Comparison of ENCODE assay signal across 15 cellular contexts in the genomic region with DNA sequence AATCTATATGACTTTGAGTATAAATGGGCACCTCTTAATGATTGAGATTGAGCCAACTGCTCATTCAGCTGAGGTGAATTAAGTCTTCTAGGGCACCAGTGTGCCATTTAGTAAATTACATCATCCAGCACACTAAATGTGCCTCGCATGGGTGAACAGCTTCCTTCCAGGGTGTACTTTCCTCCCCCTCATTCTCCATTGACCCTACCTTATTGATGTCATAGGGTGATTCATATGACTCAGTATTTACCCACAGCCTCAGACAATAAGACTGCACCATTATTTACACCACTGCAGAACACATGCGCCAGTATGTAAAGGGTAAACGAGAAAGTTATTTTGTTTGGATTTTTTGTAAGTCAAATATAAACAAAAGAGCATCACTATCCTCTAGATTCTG.
DNase-seq lines count a peak whose midpoint lies in the region; ATAC-seq, FAIRE-seq and TF ChIP-seq lines count a peak whose summit lies in the region.
"Had no signal": no experiment of that assay in that cellular context is flagged by ENCODE, and none has a peak within 500 bp of the region (broad histone marks: within the 10 kb centered on the region; RNA-seq: fewer than 3 reads in every experiment).

No MANE protein-coding gene starts in this region.

- WGBS in mammary epithelial cell (ENCODE audit: low coverage, missing lambda C conversion rate) = 79% methylated on average over 3 of the region's 3 CpGs

- H3K27me3 Mint-ChIP-seq in GM23338 (ENCODE audit: insufficient read depth, low read depth, poor library complexity) = no peaks in the 10 kb centered on the region

- peak; percentile 88 for TF ChIP-seq EP300 in Ishikawa (IDR thresholded peaks at IDR 0.05; ENCODE audit: borderline replicate concordance)

- H3K9me2 ChIP-seq in GM23338 (ENCODE audit: insufficient read depth) = no peaks in the 10 kb centered on the region

- in situ Hi-C loops in mammary epithelial cell (cut with MboI; ENCODE audit: low sequenced_read_pairs in 2 of 2) = no loop called here

- no peak overlapping the region for H3K4me3 ChIP-seq in mammary epithelial cell (replicated peaks in 1 of 3; ENCODE audit: insufficient read depth in 1 of 3, low read depth in 2 of 3, low read length in 3 of 3)
- H3K4me3 ChIP-seq in GM23338 = no peak overlapping the region
- H3K4me3 ChIP-seq: colonic mucosa, vagina had no signal

- no peak overlapping the region for H3K27ac Mint-ChIP-seq in GM23338
- H3K27ac Mint-ChIP-seq: activated naive CD4-positive, alpha-beta T cell treated with anti-CD3 and anti-CD28 coated beads, Interleukin-2, amount 50 U/mL, for 72 hours had no signal

- no TSS peak for BruUV-seq in mammary epithelial cell (replicated peaks; lab: Mats Ljungman, UMichigan)

- no peaks in the 10 kb centered on the region for H4K20me1 ChIP-seq in mammary epithelial cell (ENCODE audit: insufficient read depth, low read length)
- H4K20me1 ChIP-seq in GM23338 (replicated peaks; ENCODE audit: insufficient read depth) = no peaks in the 10 kb centered on the region

- no peak overlapping the region for H3K9ac ChIP-seq in mammary epithelial cell (ENCODE audit: insufficient read depth, low read length)

- peak; percentile 53 for DNase-seq in COLO668 (lab: John Stamatoyannopoulos, UW; ENCODE audit: unreplicated experiment)
- DNase-seq in NCI-H345 treated with DMSO at 0.1 percent for 48 hours (lab: John Stamatoyannopoulos, UW; ENCODE audit: unreplicated experiment) = peak; percentile 49
- peak; percentile 0 for DNase-seq in mammary epithelial cell
- no peak for DNase-seq in GM23338 (ENCODE audit: low spot score)
- DNase-seq in GM12892 (ENCODE audit: insufficient read length) = no peak
- no peak for DNase-seq in CD1c-positive myeloid dendritic cell (ENCODE audit: extremely low spot score)
- DNase-seq in activated CD4-positive, alpha-beta T cell treated with anti-CD3 and anti-CD28 coated beads for 1 hour = no peak
- DNase-seq: activated CD8-positive, alpha-beta memory T cell treated with anti-CD3 and anti-CD28 coated beads, Interleukin-2, amount 50 U/mL, for 4 hours; colonic mucosa; DMS79 treated with DMSO at 0.1 percent for 48 hours; NCI-H2171 treated with DMSO at 0.1 percent for 48 hours; stimulated activated CD4-positive, alpha-beta T cell treated with anti-CD3 and anti-CD28 coated beads, Interleukin-2, amount 100 ng/mL, for 24 hours had no signal

- TF ChIP-seq RAD21 in Ishikawa (IDR thresholded peaks at IDR 0.05; ENCODE audit: low read depth) = no peak

- H3K79me2 ChIP-seq in mammary epithelial cell (ENCODE audit: insufficient read depth, low read length) = no peaks in the 10 kb centered on the region
- no peaks in the 10 kb centered on the region for H3K79me2 ChIP-seq in GM23338 (replicated peaks; ENCODE audit: insufficient read depth)

- H3F3A ChIP-seq in GM23338 (replicated peaks; ENCODE audit: low read depth) = no peaks in the 10 kb centered on the region

- CTCF ChIA-PET in mammary epithelial cell (lab: Charles Lee; ENCODE audit: low non-redundant PET) = no interaction called here

- dilution Hi-C loops in mammary epithelial cell (cut with HindIII; ENCODE audit: low sequenced_read_pairs) = no loop called here

- no peaks in the 10 kb centered on the region for H3K27me3 ChIP-seq in mammary epithelial cell (ENCODE audit: insufficient read depth, low read length)
- H3K27me3 ChIP-seq in GM23338 (ENCODE audit: insufficient read depth) = no peaks in the 10 kb centered on the region
- H3K27me3 ChIP-seq: colonic mucosa, vagina had no signal

- H3K4me1 Mint-ChIP-seq in GM23338 = no peaks in the 10 kb centered on the region

- intact Hi-C loops in mammary epithelial cell (cut with micrococcal nuclease) = no loop called here

- FAIRE-seq in GM12892 (lab: Jason Lieb, UNC) = no peak

- H3K9me3 ChIP-seq in mammary epithelial cell (replicated peaks; ENCODE audit: insufficient read depth, low read length) = no peaks in the 10 kb centered on the region
- H3K9me3 ChIP-seq: colonic mucosa, vagina had no signal

- H3K4me1 ChIP-seq in mammary epithelial cell (ENCODE audit: insufficient read depth, low read length) (no peaks in the 10 kb centered on the region), GM23338 (ENCODE audit: insufficient read depth) (no peaks in the 10 kb centered on the region)
- H3K4me1 ChIP-seq: colonic mucosa, vagina had no signal

- no peak for ATAC-seq in GM23338
- ATAC-seq: activated naive CD4-positive, alpha-beta T cell treated with anti-CD3 and anti-CD28 coated beads, Interleukin-2, amount 50 U/mL, for 72 hours had no signal

- H3K4me2 ChIP-seq in mammary epithelial cell (ENCODE audit: insufficient read depth, low read depth, low read length) = no peak overlapping the region
- no peak overlapping the region for H3K4me2 ChIP-seq in GM23338

- no peak for TF ChIP-seq CTCF in mammary epithelial cell (conservative IDR thresholded peaks at IDR 0.05 in 1 of 2, IDR thresholded peaks at IDR 0.05 in 1 of 2; ENCODE audit: extremely low read depth in 1 of 2, insufficient read depth in 1 of 2, low read depth in 1 of 2, low read length in 2 of 2)
- no peak for TF ChIP-seq CTCF in GM23338 (conservative IDR thresholded peaks at IDR 0.05; ENCODE audit: low read depth in 2 of 2)

- H3K4me3 Mint-ChIP-seq in GM23338 = no peak overlapping the region

- H2AFZ ChIP-seq in mammary epithelial cell (ENCODE audit: low read depth, low read length) (no peak overlapping the region), GM23338 (no peak overlapping the region)

- H3K36me3 ChIP-seq in mammary epithelial cell (ENCODE audit: insufficient read depth, low read length) = no peaks in the 10 kb centered on the region
- H3K36me3 ChIP-seq in GM23338 (ENCODE audit: insufficient read depth) = no peaks in the 10 kb centered on the region
- H3K36me3 ChIP-seq: colonic mucosa, vagina had no signal

- no peaks in the 10 kb centered on the region for H3K36me3 Mint-ChIP-seq in GM23338 (ENCODE audit: low read depth)
- H3K36me3 Mint-ChIP-seq: activated naive CD4-positive, alpha-beta T cell treated with anti-CD3 and anti-CD28 coated beads, Interleukin-2, amount 50 U/mL, for 72 hours had no signal

- H3K9me3 Mint-ChIP-seq in GM23338 = no peaks in the 10 kb centered on the region
- H3K9me3 Mint-ChIP-seq: activated naive CD4-positive, alpha-beta T cell treated with anti-CD3 and anti-CD28 coated beads, Interleukin-2, amount 50 U/mL, for 72 hours had no signal

- no peak for TF ChIP-seq POLR2A in GM12892 (IDR thresholded peaks at IDR 0.05; ENCODE audit: low read depth, low read length)

- H3K27ac ChIP-seq in mammary epithelial cell (ENCODE audit: insufficient read depth, low read depth, low read length) (no peak overlapping the region), GM23338 (ENCODE audit: low read depth) (no peak overlapping the region)
- H3K27ac ChIP-seq: colonic mucosa, vagina had no signal

TF ChIP-seq in Ishikawa, 13 proteins besides CTCF, POLR2A, EP300 and RAD21 (continues in another document):
- TF ChIP-seq NFIC (IDR thresholded peaks at IDR 0.05) = peak; percentile 75
- no peak for TF ChIP-seq TAF1 (IDR thresholded peaks at IDR 0.05; ENCODE audit: low read depth)
- peak; percentile 70 for TF ChIP-seq TEAD4 (IDR thresholded peaks at IDR 0.05)
- peak; percentile 42; the same call in 1 of the 2 replicates for TF ChIP-seq YY1 (IDR thresholded peaks at IDR 0.05; ENCODE audit: low read depth)
- peak; percentile 72; the same call in 1 of the 2 replicates for TF ChIP-seq FOXM1 (IDR thresholded peaks at IDR 0.05; ENCODE audit: borderline replicate concordance, low read depth)
- TF ChIP-seq, protein P1, sequence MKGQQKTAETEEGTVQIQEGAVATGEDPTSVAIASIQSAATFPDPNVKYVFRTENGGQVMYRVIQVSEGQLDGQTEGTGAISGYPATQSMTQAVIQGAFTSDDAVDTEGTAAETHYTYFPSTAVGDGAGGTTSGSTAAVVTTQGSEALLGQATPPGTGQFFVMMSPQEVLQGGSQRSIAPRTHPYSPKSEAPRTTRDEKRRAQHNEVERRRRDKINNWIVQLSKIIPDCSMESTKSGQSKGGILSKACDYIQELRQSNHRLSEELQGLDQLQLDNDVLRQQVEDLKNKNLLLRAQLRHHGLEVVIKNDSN (IDR thresholded peaks at IDR 0.05) = peak; percentile 33; the same call in 1 of the 2 replicates
- TF ChIP-seq CEBPB (IDR thresholded peaks at IDR 0.05) = peak; percentile 81
- TF ChIP-seq, protein P2, sequence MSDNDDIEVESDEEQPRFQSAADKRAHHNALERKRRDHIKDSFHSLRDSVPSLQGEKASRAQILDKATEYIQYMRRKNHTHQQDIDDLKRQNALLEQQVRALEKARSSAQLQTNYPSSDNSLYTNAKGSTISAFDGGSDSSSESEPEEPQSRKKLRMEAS (IDR thresholded peaks at IDR 0.05) = peak; percentile 44; the same call in 1 of the 2 replicates
- peak; percentile 66; the same call in 1 of the 2 replicates for TF ChIP-seq CREB1 (IDR thresholded peaks at IDR 0.05; ENCODE audit: low read depth)
- no peak for TF ChIP-seq ZBTB7A (IDR thresholded peaks at IDR 0.05; ENCODE audit: low read depth)
- peak; percentile 79 for TF ChIP-seq EGR1 (IDR thresholded peaks at IDR 0.05)

Comparison
In these comparisons a context has a peak if more than half of its experiments do, and no peak if none do; other contexts are left out.
1. DNase-seq: peak in COLO668 (single experiment), NCI-H345 treated with DMSO at 0.1 percent for 48 hours (single experiment) and mammary epithelial cell (single experiment); none in GM23338 (single experiment), GM12892 (single experiment), CD1c-positive myeloid dendritic cell (single experiment) and activated CD4-positive, alpha-beta T cell treated with anti-CD3 and anti-CD28 coated beads for 1 hour (single experiment).